In genomic region chr11:65539401-65540289, GRCh38 we compare ENCODE assay signal across 1 cellular context.
TF ChIP-seq lines count a peak whose summit lies in the region.

No MANE protein-coding gene starts in this region.

TF ChIP-seq in HEK293, 187 proteins besides CTCF, POLR2A, EP300 and RAD21 (continued from another document):
- no peak for TF ChIP-seq ZBTB49 (tag by site-specific recombination; IDR thresholded peaks at IDR 0.05; ENCODE audit: low read depth)
- no peak for TF ChIP-seq ZNF624 (tag by site-specific recombination; IDR thresholded peaks at IDR 0.05)
